30 cellular contexts compared by ENCODE assay signal in the genomic region with DNA sequence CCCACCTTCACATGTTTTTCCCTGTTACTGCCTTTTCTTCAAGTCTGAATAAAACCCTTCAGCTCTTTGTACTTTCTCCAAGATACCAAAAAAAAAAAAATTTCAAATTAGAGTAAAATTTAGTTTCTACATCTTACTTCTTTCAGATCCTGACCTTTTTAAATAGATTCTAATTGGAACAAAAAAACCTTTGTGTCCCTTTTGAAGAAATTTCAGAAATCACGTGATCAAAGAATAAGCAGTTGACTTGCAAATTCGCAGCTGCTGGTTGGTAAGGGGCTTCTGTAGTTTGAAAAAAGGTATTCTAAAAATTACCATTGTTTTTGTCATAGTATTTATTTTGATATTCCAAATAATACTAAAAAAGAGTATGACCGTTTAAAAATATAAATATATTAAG.
DNase-seq lines count a peak whose midpoint lies in the region; ATAC-seq, FAIRE-seq and TF ChIP-seq lines count a peak whose summit lies in the region.
"Had no signal": no experiment of that assay in that cellular context is flagged by ENCODE, and none has a peak within 500 bp of the region (broad histone marks: within the 10 kb centered on the region; RNA-seq: fewer than 3 reads in every experiment).

No MANE protein-coding gene starts in this region.

- DNase-seq in SK-N-MC (ENCODE audit: low read depth, low spot score) = no peak
- peak; percentile 40 for DNase-seq in globus pallidus (ENCODE audit: low spot score)
- DNase-seq in substantia nigra (lab: John Stamatoyannopoulos, UW) = no peak
- no peak for DNase-seq in foreskin keratinocyte
- no peak for DNase-seq in NCI-H446 (lab: John Stamatoyannopoulos, UW)
- DNase-seq: AML-193; CD4-positive, alpha-beta T cell; COR-L47; DMS53; GDM1; GM23248; H7; Kasumi-1; NCI-H1092 treated with DMSO at 0.1 percent for 48 hours; NCI-H1436; NCI-H187; NCI-H2081 treated with DMSO at 0.1 percent for 48 hours; NCI-H2171; NCI-H345; NCI-H524; PC-9; Right ventricle myocardium superior; RPMI8226 had no signal

- H3K9ac ChIP-seq in SK-N-MC (ENCODE audit: insufficient read length) = no peak overlapping the region
- H3K9ac ChIP-seq: BLaER1 treated with 17β-estradiol and CSF1 and Interleukin-3, amounts not matched to agents 10 nM and 100 nM; GM23248 had no signal

- peak overlapping the region; percentile 31; the same call in 1 of the 2 replicates for H3K27ac ChIP-seq in SK-N-MC
- H3K27ac ChIP-seq in substantia nigra (ENCODE audit: low read depth, low read length, poor library complexity, severe bottlenecking) = peak overlapping the region; percentile 43
- no peak overlapping the region for H3K27ac ChIP-seq in foreskin keratinocyte
- H3K27ac ChIP-seq: A549; BLaER1 treated with 17β-estradiol and CSF1 and Interleukin-3, amounts not matched to agents 10 nM and 100 nM; GM23248; PC-9 had no signal

- no peak overlapping the region for H3K4me3 ChIP-seq in SK-N-MC
- H3K4me3 ChIP-seq: A549; BLaER1 treated with 17β-estradiol and CSF1 and Interleukin-3, amounts not matched to agents 10 nM and 100 nM; GM12878; GM23248; K562; PC-9 had no signal

- FAIRE-seq in G401.6 (lab: Jason Lieb, UNC) = peak; percentile 25
- FAIRE-seq: A549, GM12878, HTR-8/SVneo, K562 had no signal

- TF ChIP-seq CTCF in foreskin keratinocyte (conservative IDR thresholded peaks at IDR 0.05) = no peak

- peaks cover 14% of the 10 kb centered on the region for H3K4me1 ChIP-seq in foreskin keratinocyte
- H3K4me1 ChIP-seq: BLaER1 treated with 17β-estradiol and CSF1 and Interleukin-3, amounts not matched to agents 10 nM and 100 nM had no signal

- ATAC-seq in foreskin keratinocyte = no peak
- no peak for ATAC-seq in HG02885 (IDR thresholded peaks at IDR 0.05; ENCODE audit: poor library complexity, unreplicated experiment)
- ATAC-seq: A549, GM12878, K562 had no signal

- no peaks in the 10 kb centered on the region for H3K27me3 ChIP-seq in foreskin keratinocyte
- H3K27me3 ChIP-seq: BLaER1 treated with 17β-estradiol and CSF1 and Interleukin-3, amounts not matched to agents 10 nM and 100 nM had no signal

- H3K9me3 ChIP-seq in SK-N-MC (ENCODE audit: low read depth, low read length) = no peaks in the 10 kb centered on the region
- H3K9me3 ChIP-seq: A549; BLaER1 treated with 17β-estradiol and CSF1 and Interleukin-3, amounts not matched to agents 10 nM and 100 nM had no signal

- peaks cover 45% of the 10 kb centered on the region for H3K36me3 ChIP-seq in SK-N-MC (ENCODE audit: insufficient read depth, low read length)
